In genomic region chr22:50531546-50532352, GRCh38 we compare ENCODE assay signal across 8 cellular contexts. TPM values are rescaled to one million over a fixed set of nuclear protein-coding genes. Genes with fewer than 3 reads are reported as not detected.
DNase-seq lines count a peak whose midpoint lies in the region; ATAC-seq and TF ChIP-seq lines count a peak whose summit lies in the region.

No MANE protein-coding gene starts in this region.

- no peaks in the 10 kb centered on the region for H3K27me3 Mint-ChIP-seq in activated B cell treated with CpG ODN at 0.5 μM for 24 hours

- TF ChIP-seq CTCF in activated B cell treated with CpG ODN at 0.5 μM for 24 hours (IDR thresholded peaks at IDR 0.05): no peak

- DNase-seq in G401 (ENCODE audit: low spot score): peak; percentile 58
- peak; percentile 94 for DNase-seq in HuH-7.5 (ENCODE audit: low spot score)
- DNase-seq in activated B cell treated with CpG ODN at 0.5 μM for 24 hours: peak; percentile 78
- DNase-seq in left lobe of liver (ENCODE audit: low spot score): peak; percentile 91
- peak; percentile 71 to 81 for DNase-seq in stimulated activated CD4-positive, alpha-beta T cell treated with anti-CD3 and anti-CD28 coated beads, Interleukin-4, amount 100 ng/mL, for 4 hours

- ATAC-seq in activated B cell treated with CpG ODN at 0.5 μM for 24 hours (ENCODE audit: low read depth) (peak; percentile 43), left lobe of liver (peak; percentile 55), GM19397 (IDR thresholded peaks at IDR 0.05; ENCODE audit: unreplicated experiment) (no peak), HG03159 (IDR thresholded peaks at IDR 0.05; ENCODE audit: unreplicated experiment) (no peak)

- CTCF ChIA-PET in activated B cell treated with CpG ODN at 0.5 μM for 24 hours (lab: Charles Lee): interaction anchor here (0.7 to 1.4 kb wide), 4 partner anchors 8 to 31 kb away, joined by 3 to 4 read pairs (median 3); partner anchors contain the start of gene SYCE3

- H3K4me1 Mint-ChIP-seq in activated B cell treated with CpG ODN at 0.5 μM for 24 hours: peaks cover 57% of the 10 kb centered on the region

- H3K36me3 Mint-ChIP-seq in activated B cell treated with CpG ODN at 0.5 μM for 24 hours (ENCODE audit: low read depth): peaks cover 12% of the 10 kb centered on the region

- H3K27ac Mint-ChIP-seq in activated B cell treated with CpG ODN at 0.5 μM for 24 hours: peak overlapping the region; percentile 99

- POLR2A ChIA-PET in activated B cell treated with CpG ODN at 0.5 μM for 24 hours (lab: Charles Lee): interaction anchor here (0.7 to 13.6 kb wide), 13 partner anchors 14 to 341 kb away, joined by 3 to 946 read pairs (median 5); partner anchors contain the start of genes ADM2, CHKB, KLHDC7B and LMF2

- H3K4me3 Mint-ChIP-seq in activated B cell treated with CpG ODN at 0.5 μM for 24 hours: peak overlapping the region; percentile 92

- intact Hi-C loops in activated B cell treated with CpG ODN at 0.5 μM for 24 hours (cut with micrococcal nuclease): loop anchor here (1.0 to 2.0 kb wide), 6 partner anchors 8 to 341 kb away; partner anchors contain the start of genes CHKB, SBF1 and SYCE3

- in situ Hi-C loops in G401 (cut with HindIII; ENCODE audit: low sequenced_read_pairs): no loop called here

- peak overlapping the region; percentile 60 for H3K27ac ChIP-seq in cingulate gyrus (ENCODE audit: low read depth, low read length)

- no peaks in the 10 kb centered on the region for H3K9me3 Mint-ChIP-seq in activated B cell treated with CpG ODN at 0.5 μM for 24 hours

RNA-seq across cellular contexts. Expression of gene TYMP, which starts 1.9 kb away (rescaled TPM):
- 3.1 and 4.4 TPM in 2 replicates for total RNA-seq in G401 (2014; rRNA removed; shearing (Covaris generic))
- total RNA-seq in activated B cell treated with CpG ODN at 0.5 μM for 24 hours: 91.8 and 92.9 TPM in 2 replicates
- total RNA-seq in left lobe of liver: 80.0 TPM

RNA-seq across cellular contexts. Expression of gene SCO2, which starts 6.4 kb away (rescaled TPM):
- total RNA-seq in G401 (2014; rRNA removed; shearing (Covaris generic)): 4.9 and 6.8 TPM in 2 replicates
- total RNA-seq in activated B cell treated with CpG ODN at 0.5 μM for 24 hours: 7.1 and 11.6 TPM in 2 replicates
- not detected for total RNA-seq in left lobe of liver

RNA-seq across cellular contexts. Expression of gene KLHDC7B, which starts 13.9 kb away (rescaled TPM):
- not detected in 2 replicates for total RNA-seq in G401 (2014; rRNA removed; shearing (Covaris generic))
- total RNA-seq in activated B cell treated with CpG ODN at 0.5 μM for 24 hours (4.9 and 5.2 TPM in 2 replicates), left lobe of liver (0.05 TPM)

RNA-seq across cellular contexts. Expression of gene NCAPH2, which starts 23.7 kb away (rescaled TPM):
- total RNA-seq in G401 (2014; rRNA removed; shearing (Covaris generic)): 80.3 and 81.2 TPM in 2 replicates
- 63.9 and 68.2 TPM in 2 replicates for total RNA-seq in activated B cell treated with CpG ODN at 0.5 μM for 24 hours
- total RNA-seq in left lobe of liver: 18.8 TPM

RNA-seq across cellular contexts. Expression of gene LMF2, which starts 24.2 kb away (rescaled TPM):
- total RNA-seq in G401 (2014; rRNA removed; shearing (Covaris generic)): 40.6 and 45.7 TPM in 2 replicates
- total RNA-seq in activated B cell treated with CpG ODN at 0.5 μM for 24 hours (76.6 and 81.0 TPM in 2 replicates), left lobe of liver (50.2 TPM)

Comparison
In these comparisons a context has a peak if more than half of its experiments do, and no peak if none do; other contexts are left out.
1. ATAC-seq: peak in activated B cell treated with CpG ODN at 0.5 μM for 24 hours (single experiment) and left lobe of liver (single experiment); none in GM19397 (single experiment) and HG03159 (single experiment).
2. RNA of gene TYMP, which starts 1.9 kb away (total RNA-seq): 91.8 to 92.9 TPM in activated B cell treated with CpG ODN at 0.5 μM for 24 hours and 80.0 TPM in left lobe of liver (single experiment); 3.1 to 4.4 TPM in G401; every median in the first group is over 10 times any median in the second.
3. Peak in every context shown above with its lines, with median percentiles within 50 percentile points of each other: DNase-seq.